10 cellular contexts compared by ENCODE assay signal in genomic region chr3:72520690-72521308, GRCh38.
DNase-seq lines count a peak whose midpoint lies in the region; ATAC-seq and TF ChIP-seq lines count a peak whose summit lies in the region.
"Had no signal": no experiment of that assay in that cellular context is flagged by ENCODE, and none has a peak within 500 bp of the region (broad histone marks: within the 10 kb centered on the region; RNA-seq: fewer than 3 reads in every experiment).

No MANE protein-coding gene starts in this region.

- peak; percentile 54 for ATAC-seq in HG03558 (IDR thresholded peaks at IDR 0.05; ENCODE audit: extremely low read depth, unreplicated experiment)
- peak; percentile 99 for ATAC-seq in stimulated activated effector memory CD8-positive, alpha-beta T cell treated with anti-CD3 and anti-CD28 coated beads, Interleukin-12 subunit alpha, Interleukin-12 subunit beta, amount 100 ng/mL, for 72 hours

- TF ChIP-seq CTCF in astrocyte of the spinal cord (IDR thresholded peaks at IDR 0.05; ENCODE audit: low read depth, low read length) = no peak

- H3K4me1 Mint-ChIP-seq in stimulated activated effector memory CD8-positive, alpha-beta T cell treated with anti-CD3 and anti-CD28 coated beads, Interleukin-12 subunit alpha, Interleukin-12 subunit beta, amount 100 ng/mL, for 72 hours = peaks cover 43% of the 10 kb centered on the region

- H3K36me3 Mint-ChIP-seq in stimulated activated effector memory CD8-positive, alpha-beta T cell treated with anti-CD3 and anti-CD28 coated beads, Interleukin-12 subunit alpha, Interleukin-12 subunit beta, amount 100 ng/mL, for 72 hours = no peaks in the 10 kb centered on the region
- H3K36me3 Mint-ChIP-seq: activated naive CD8-positive, alpha-beta T cell treated with anti-CD3 and anti-CD28 coated beads, Interleukin-2, amount 10 ng/mL, durations not matched to agents 7 days and 5 days; CD4-positive, CD25-positive, alpha-beta regulatory T cell had no signal

- H3K27ac Mint-ChIP-seq in stimulated activated effector memory CD8-positive, alpha-beta T cell treated with anti-CD3 and anti-CD28 coated beads, Interleukin-12 subunit alpha, Interleukin-12 subunit beta, amount 100 ng/mL, for 72 hours = peak overlapping the region; percentile 82
- H3K27ac Mint-ChIP-seq: activated naive CD8-positive, alpha-beta T cell treated with anti-CD3 and anti-CD28 coated beads, Interleukin-2, amount 10 ng/mL, durations not matched to agents 7 days and 5 days had no signal

- peak overlapping the region; percentile 4 for H3K4me3 Mint-ChIP-seq in stimulated activated effector memory CD8-positive, alpha-beta T cell treated with anti-CD3 and anti-CD28 coated beads, Interleukin-12 subunit alpha, Interleukin-12 subunit beta, amount 100 ng/mL, for 72 hours
- H3K4me3 Mint-ChIP-seq: activated naive CD8-positive, alpha-beta T cell treated with anti-CD3 and anti-CD28 coated beads, Interleukin-2, amount 10 ng/mL, durations not matched to agents 7 days and 5 days; CD4-positive, CD25-positive, alpha-beta regulatory T cell had no signal

- DNase-seq in activated T-cell treated with anti-CD3 and anti-CD28 coated beads for 24 hours (ENCODE audit: low read depth) (peak; percentile 45), activated T-cell treated with anti-CD3 and anti-CD28 coated beads for 4 hours (no peak), astrocyte of the spinal cord (ENCODE audit: low read depth, low spot score) (peak; percentile 85), germinal center (ENCODE audit: low spot score) (no peak), HuH-7.5 (ENCODE audit: low spot score) (no peak), HK-2 (ENCODE audit: unreplicated experiment) (no peak)
- peak; percentile 28 to 80 for DNase-seq in stimulated activated effector memory CD8-positive, alpha-beta T cell treated with anti-CD3 and anti-CD28 coated beads, Interleukin-12 subunit alpha, Interleukin-12 subunit beta, amount 100 ng/mL, for 72 hours (ENCODE audit: low spot score in 2 of 2)
- DNase-seq: activated naive CD8-positive, alpha-beta T cell treated with anti-CD3 and anti-CD28 coated beads, Interleukin-2, amount 10 ng/mL, durations not matched to agents 7 days and 5 days had no signal

- H3K9me3 Mint-ChIP-seq in stimulated activated effector memory CD8-positive, alpha-beta T cell treated with anti-CD3 and anti-CD28 coated beads, Interleukin-12 subunit alpha, Interleukin-12 subunit beta, amount 100 ng/mL, for 72 hours = no peaks in the 10 kb centered on the region
- H3K9me3 Mint-ChIP-seq: activated naive CD8-positive, alpha-beta T cell treated with anti-CD3 and anti-CD28 coated beads, Interleukin-2, amount 10 ng/mL, durations not matched to agents 7 days and 5 days had no signal

- in situ Hi-C loops in astrocyte of the spinal cord (cut with HindIII; ENCODE audit: low sequenced_read_pairs) = no loop called here

- no peak overlapping the region for H3K4me3 ChIP-seq in astrocyte of the spinal cord (ENCODE audit: low read depth, low read length)

Comparison
In these comparisons a context has a peak if more than half of its experiments do, and no peak if none do; other contexts are left out.
1. DNase-seq: peak in activated T-cell treated with anti-CD3 and anti-CD28 coated beads for 24 hours (single experiment), astrocyte of the spinal cord (single experiment) and stimulated activated effector memory CD8-positive, alpha-beta T cell treated with anti-CD3 and anti-CD28 coated beads, Interleukin-12 subunit alpha, Interleukin-12 subunit beta, amount 100 ng/mL, for 72 hours (2 of 2); none in activated T-cell treated with anti-CD3 and anti-CD28 coated beads for 4 hours (single experiment), germinal center (single experiment), HuH-7.5 (single experiment) and HK-2 (single experiment).